ENCODE assay signal across 17 cellular contexts in the genomic region with DNA sequence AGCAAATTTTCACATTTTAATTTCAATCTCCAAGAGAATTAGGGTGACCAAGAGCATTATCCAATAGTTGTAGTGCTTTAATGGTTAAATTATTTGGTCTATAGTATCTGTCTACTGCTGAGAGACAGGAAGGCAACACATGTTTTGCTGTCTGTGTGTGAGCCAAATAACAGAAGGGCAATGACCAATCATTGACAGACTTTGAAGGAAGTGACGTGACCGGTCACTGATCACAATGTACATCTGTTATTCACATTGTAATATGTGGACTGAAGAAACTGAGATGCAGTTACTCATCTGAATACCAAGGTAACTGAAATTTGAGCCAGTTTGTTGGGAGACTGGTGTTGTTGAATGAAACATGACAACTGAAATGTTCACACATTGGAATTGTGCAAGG.
"Had no signal": no experiment of that assay in that cellular context is flagged by ENCODE, and none has a peak within 500 bp of the region (broad histone marks: within the 10 kb centered on the region; RNA-seq: fewer than 3 reads in every experiment).

No MANE protein-coding gene starts in this region.

- H3K36me3 ChIP-seq: ascending aorta, pancreas, spleen, upper lobe of right lung had no signal

- H3K36me3 Mint-ChIP-seq: naive thymus-derived CD4-positive, alpha-beta T cell; stimulated activated naive B cell treated with anti-CD40 and anti-IgM and Interleukin-4, amounts not matched to agents 10 μg/mL and 1 μg/mL and 100 μg/mL, for 72 hours had no signal

- H3K4me1 ChIP-seq: ascending aorta, pancreas, spleen, upper lobe of right lung had no signal

- H3K27ac Mint-ChIP-seq: activated CD4-positive, alpha-beta T cell treated with anti-CD3 and anti-CD28 coated beads, Interleukin-2, amount 10 ng/mL, durations not matched to agents 24 days and 14 days; activated T-cell treated with anti-CD3 and anti-CD28 coated beads, Interleukin-2, amount 50 U/mL, for 72 hours; naive thymus-derived CD4-positive, alpha-beta T cell; stimulated activated naive B cell treated with anti-CD40 and anti-IgM and Interleukin-4, amounts not matched to agents 10 μg/mL and 1 μg/mL and 100 μg/mL, for 72 hours had no signal

- H3K9me3 Mint-ChIP-seq: activated CD4-positive, alpha-beta T cell treated with anti-CD3 and anti-CD28 coated beads, Interleukin-2, amount 10 ng/mL, durations not matched to agents 24 days and 14 days; activated T-cell treated with anti-CD3 and anti-CD28 coated beads, Interleukin-2, amount 50 U/mL, for 72 hours; naive thymus-derived CD4-positive, alpha-beta T cell; stimulated activated naive B cell treated with anti-CD40 and anti-IgM and Interleukin-4, amounts not matched to agents 10 μg/mL and 1 μg/mL and 100 μg/mL, for 72 hours had no signal

- H3K27me3 Mint-ChIP-seq: activated CD4-positive, alpha-beta T cell treated with anti-CD3 and anti-CD28 coated beads, Interleukin-2, amount 10 ng/mL, durations not matched to agents 24 days and 14 days; naive thymus-derived CD4-positive, alpha-beta T cell; stimulated activated naive B cell treated with anti-CD40 and anti-IgM and Interleukin-4, amounts not matched to agents 10 μg/mL and 1 μg/mL and 100 μg/mL, for 72 hours had no signal

- H3K27me3 ChIP-seq: ascending aorta, pancreas, spleen, upper lobe of right lung had no signal

- H3K9me3 ChIP-seq: ascending aorta, pancreas, spleen, upper lobe of right lung had no signal

- H3K27ac ChIP-seq: ascending aorta, pancreas, spleen, upper lobe of right lung had no signal

- ATAC-seq: activated T-cell treated with anti-CD3 and anti-CD28 coated beads, Interleukin-2, amount 50 U/mL, for 72 hours; left cardiac atrium; naive thymus-derived CD4-positive, alpha-beta T cell; pancreas; sciatic nerve; stimulated activated naive B cell treated with anti-CD40 and anti-IgM and Interleukin-4, amounts not matched to agents 10 μg/mL and 1 μg/mL and 100 μg/mL, for 72 hours; upper lobe of right lung had no signal

- FAIRE-seq: endometrium, pancreas had no signal

- H3K4me1 Mint-ChIP-seq: activated CD4-positive, alpha-beta T cell treated with anti-CD3 and anti-CD28 coated beads, Interleukin-2, amount 10 ng/mL, durations not matched to agents 24 days and 14 days; naive thymus-derived CD4-positive, alpha-beta T cell; stimulated activated naive B cell treated with anti-CD40 and anti-IgM and Interleukin-4, amounts not matched to agents 10 μg/mL and 1 μg/mL and 100 μg/mL, for 72 hours had no signal

- H3K4me3 Mint-ChIP-seq: activated CD4-positive, alpha-beta T cell treated with anti-CD3 and anti-CD28 coated beads, Interleukin-2, amount 10 ng/mL, durations not matched to agents 24 days and 14 days; activated T-cell treated with anti-CD3 and anti-CD28 coated beads, Interleukin-2, amount 50 U/mL, for 72 hours; naive thymus-derived CD4-positive, alpha-beta T cell; stimulated activated naive B cell treated with anti-CD40 and anti-IgM and Interleukin-4, amounts not matched to agents 10 μg/mL and 1 μg/mL and 100 μg/mL, for 72 hours had no signal

- DNase-seq: activated CD4-positive, alpha-beta T cell treated with anti-CD3 and anti-CD28 coated beads, Interleukin-2, amount 10 ng/mL, durations not matched to agents 24 days and 14 days; activated CD8-positive, alpha-beta memory T cell treated with anti-CD3 and anti-CD28 coated beads for 24 hours; activated CD8-positive, alpha-beta memory T cell treated with anti-CD3 and anti-CD28 coated beads, Interleukin-2, amount 50 U/mL, for 48 hours; activated effector memory CD4-positive, alpha-beta T cell treated with anti-CD3 and anti-CD28 coated beads, Interleukin-2, amount 50 U/mL, for 16 hours; activated naive CD4-positive, alpha-beta T cell treated with anti-CD3 and anti-CD28 coated beads, Interleukin-2, amount 50 U/mL, for 16 hours; activated T-cell treated with anti-CD3 and anti-CD28 coated beads, Interleukin-2, amount 50 U/mL, for 72 hours; cortex of kidney; left cardiac atrium; mesendoderm; naive thymus-derived CD4-positive, alpha-beta T cell; pancreas; spleen; stimulated activated naive B cell treated with anti-CD40 and anti-IgM and Interleukin-4, amounts not matched to agents 10 μg/mL and 1 μg/mL and 100 μg/mL, for 72 hours; upper lobe of right lung had no signal

- H3K4me3 ChIP-seq: ascending aorta, pancreas, spleen, upper lobe of right lung had no signal
